Comparison of ENCODE assay signal across 8 cellular contexts in the genomic region with DNA sequence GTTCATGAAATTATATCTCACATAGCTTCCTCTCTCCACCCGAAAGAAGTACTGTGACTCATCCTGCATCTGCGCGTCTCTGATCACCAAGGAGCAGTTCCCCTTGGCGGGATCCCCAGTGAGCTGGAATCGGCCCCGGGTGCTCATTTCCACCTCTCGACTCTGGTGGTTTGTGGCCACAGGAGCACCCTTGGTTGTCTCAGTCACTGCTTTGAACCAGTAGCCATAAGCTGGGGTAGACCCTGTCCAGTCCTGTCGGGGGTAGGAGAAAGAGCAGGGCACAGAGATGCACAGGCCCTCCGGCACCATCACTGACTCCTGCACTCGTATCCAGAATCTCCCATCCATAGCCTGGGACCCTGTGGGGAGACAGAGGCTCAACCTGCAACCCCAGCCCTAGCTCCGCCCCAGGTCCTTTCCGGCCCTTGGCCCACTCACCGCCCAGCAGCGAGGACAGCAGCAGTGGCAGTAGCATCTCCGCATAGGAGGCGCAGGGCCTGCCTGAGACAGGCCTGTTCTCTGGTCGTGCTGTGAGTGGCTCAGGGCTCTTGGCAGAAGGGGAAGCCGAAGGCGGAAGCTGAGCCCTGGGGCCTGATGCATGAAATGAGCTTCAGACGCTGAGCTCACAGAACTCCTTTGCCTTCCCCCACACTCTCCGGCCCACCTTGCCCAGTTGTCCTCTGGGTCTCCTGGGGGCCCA. TPM values are rescaled to one million over a fixed set of nuclear protein-coding genes. Genes with fewer than 3 reads are reported as not detected.
DNase-seq lines count a peak whose midpoint lies in the region; ATAC-seq and TF ChIP-seq lines count a peak whose summit lies in the region.

A gene with protein sequence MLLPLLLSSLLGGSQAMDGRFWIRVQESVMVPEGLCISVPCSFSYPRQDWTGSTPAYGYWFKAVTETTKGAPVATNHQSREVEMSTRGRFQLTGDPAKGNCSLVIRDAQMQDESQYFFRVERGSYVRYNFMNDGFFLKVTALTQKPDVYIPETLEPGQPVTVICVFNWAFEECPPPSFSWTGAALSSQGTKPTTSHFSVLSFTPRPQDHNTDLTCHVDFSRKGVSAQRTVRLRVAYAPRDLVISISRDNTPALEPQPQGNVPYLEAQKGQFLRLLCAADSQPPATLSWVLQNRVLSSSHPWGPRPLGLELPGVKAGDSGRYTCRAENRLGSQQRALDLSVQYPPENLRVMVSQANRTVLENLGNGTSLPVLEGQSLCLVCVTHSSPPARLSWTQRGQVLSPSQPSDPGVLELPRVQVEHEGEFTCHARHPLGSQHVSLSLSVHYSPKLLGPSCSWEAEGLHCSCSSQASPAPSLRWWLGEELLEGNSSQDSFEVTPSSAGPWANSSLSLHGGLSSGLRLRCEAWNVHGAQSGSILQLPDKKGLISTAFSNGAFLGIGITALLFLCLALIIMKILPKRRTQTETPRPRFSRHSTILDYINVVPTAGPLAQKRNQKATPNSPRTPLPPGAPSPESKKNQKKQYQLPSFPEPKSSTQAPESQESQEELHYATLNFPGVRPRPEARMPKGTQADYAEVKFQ (minus strand): TSS at position 536 of the 700 bp plus-strand sequence. CDS start 61 bp downstream, at position 475.

- H3K4me1 ChIP-seq in neutrophil (ENCODE audit: control insufficient read depth in 1 of 2, insufficient read depth in 1 of 2, low read depth in 1 of 2, low read length in 1 of 2) = peaks cover 43 to 45% of the 10 kb centered on the region in 2 experiments

- H3K27ac Mint-ChIP-seq in activated CD8-positive, alpha-beta memory T cell treated with anti-CD3 and anti-CD28 coated beads, Interleukin-2, amount 10 ng/mL, durations not matched to agents 7 days and 5 days = peak within 1 kb of the TSS; percentile 62

- CTCF ChIA-PET in activated CD8-positive, alpha-beta memory T cell treated with anti-CD3 and anti-CD28 coated beads, Interleukin-2, amount 10 ng/mL, durations not matched to agents 7 days and 5 days (lab: Charles Lee) = interaction anchor here (0.7 to 7.2 kb wide), 11 partner anchors 9 to 249 kb away, joined by 3 to 108 read pairs (median 4); no protein-coding TSS in a partner anchor

- peaks cover 11% of the 10 kb centered on the region for H3K27me3 Mint-ChIP-seq in activated CD8-positive, alpha-beta memory T cell treated with anti-CD3 and anti-CD28 coated beads, Interleukin-2, amount 10 ng/mL, durations not matched to agents 7 days and 5 days

- H3K9me3 ChIP-seq in neutrophil = no peaks in the 10 kb centered on the region

- no peaks in the 10 kb centered on the region for H3K36me3 Mint-ChIP-seq in activated CD8-positive, alpha-beta memory T cell treated with anti-CD3 and anti-CD28 coated beads, Interleukin-2, amount 10 ng/mL, durations not matched to agents 7 days and 5 days

- peak within 1 kb of the TSS; percentile 21 for H3K4me3 Mint-ChIP-seq in activated CD8-positive, alpha-beta memory T cell treated with anti-CD3 and anti-CD28 coated beads, Interleukin-2, amount 10 ng/mL, durations not matched to agents 7 days and 5 days

- H3K27me3 ChIP-seq in neutrophil = peaks cover 11% of the 10 kb centered on the region

- H3K4me3 ChIP-seq in neutrophil (ENCODE audit: low read depth in 1 of 2, low read length in 1 of 2) = peak within 1 kb of the TSS; percentile 62 to 64

- peaks cover 22% of the 10 kb centered on the region for H3K4me1 Mint-ChIP-seq in activated CD8-positive, alpha-beta memory T cell treated with anti-CD3 and anti-CD28 coated beads, Interleukin-2, amount 10 ng/mL, durations not matched to agents 7 days and 5 days

- H3K9me3 Mint-ChIP-seq in activated CD8-positive, alpha-beta memory T cell treated with anti-CD3 and anti-CD28 coated beads, Interleukin-2, amount 10 ng/mL, durations not matched to agents 7 days and 5 days (ENCODE audit: low read depth) = no peaks in the 10 kb centered on the region

- peaks cover 34% of the 10 kb centered on the region for H3K36me3 ChIP-seq in neutrophil

- peak; percentile 72 for DNase-seq in stimulated activated CD4-positive, alpha-beta T cell treated with anti-CD3 and anti-CD28 coated beads, Interleukin-15, amount 100 ng/mL, for 24 hours
- DNase-seq in stimulated activated CD4-positive, alpha-beta T cell treated with anti-CD3 and anti-CD28 coated beads, Interleukin-12 subunit alpha, Interleukin-12 subunit beta, amount 100 ng/mL, for 4 hours = no peak
- DNase-seq in activated CD8-positive, alpha-beta memory T cell treated with anti-CD3 and anti-CD28 coated beads, Interleukin-2, amount 10 ng/mL, durations not matched to agents 7 days and 5 days = peak; percentile 56
- DNase-seq in central memory CD4-positive, alpha-beta T cell = no peak
- DNase-seq in NCI-H1694 (lab: John Stamatoyannopoulos, UW) (no peak), NCI-H1436 (lab: John Stamatoyannopoulos, UW) (no peak)

- peak; percentile 65 for ATAC-seq in HG03460 (IDR thresholded peaks at IDR 0.05; ENCODE audit: unreplicated experiment)
- ATAC-seq in activated CD8-positive, alpha-beta memory T cell treated with anti-CD3 and anti-CD28 coated beads, Interleukin-2, amount 10 ng/mL, durations not matched to agents 7 days and 5 days = peak; percentile 68

- peak; percentile 17 for TF ChIP-seq CTCF in neutrophil (IDR thresholded peaks at IDR 0.05)

- H3K27ac ChIP-seq in neutrophil = peak within 1 kb of the TSS; percentile 98

RNA-seq across cellular contexts. Expression of the gene that starts here (rescaled TPM):
- 1 to 10 TPM; 1.4 to 2.1 TPM for total RNA-seq in activated CD8-positive, alpha-beta memory T cell treated with anti-CD3 and anti-CD28 coated beads, Interleukin-2, amount 10 ng/mL, durations not matched to agents 7 days and 5 days

Comparison
In these comparisons a context has a peak if more than half of its experiments do, and no peak if none do; other contexts are left out.
1. DNase-seq: peak in stimulated activated CD4-positive, alpha-beta T cell treated with anti-CD3 and anti-CD28 coated beads, Interleukin-15, amount 100 ng/mL, for 24 hours (single experiment) and activated CD8-positive, alpha-beta memory T cell treated with anti-CD3 and anti-CD28 coated beads, Interleukin-2, amount 10 ng/mL, durations not matched to agents 7 days and 5 days (single experiment); none in stimulated activated CD4-positive, alpha-beta T cell treated with anti-CD3 and anti-CD28 coated beads, Interleukin-12 subunit alpha, Interleukin-12 subunit beta, amount 100 ng/mL, for 4 hours (single experiment), central memory CD4-positive, alpha-beta T cell (single experiment), NCI-H1694 (single experiment) and NCI-H1436 (single experiment).